In the genomic region with DNA sequence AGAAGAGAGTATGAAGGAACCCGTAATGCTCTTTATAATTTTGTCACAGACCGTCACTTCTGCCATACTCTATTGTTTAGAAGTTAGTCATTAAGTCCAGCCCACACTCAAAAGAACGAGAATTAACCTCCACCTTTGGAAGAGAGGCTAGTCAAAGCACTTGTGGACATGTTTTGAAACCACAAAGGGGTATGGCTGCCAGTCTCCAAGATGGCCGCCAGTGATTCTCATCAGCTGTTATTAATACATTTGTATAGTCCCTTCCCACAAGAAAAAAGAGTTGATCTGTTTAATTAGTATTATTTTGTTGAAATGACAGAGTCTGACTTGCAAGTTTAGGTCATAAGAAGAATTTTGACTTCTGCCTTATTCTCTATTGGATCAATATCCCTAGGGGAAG, we compare ENCODE assay signal across 26 cellular contexts. TPM values are rescaled to one million over a fixed set of nuclear protein-coding genes. Genes with fewer than 3 reads are reported as not detected.
A peak's percentile ranks its signal among the peaks of the same experiment; 100 is the strongest.
DNase-seq lines count a peak whose midpoint lies in the region; ATAC-seq, FAIRE-seq and TF ChIP-seq lines count a peak whose summit lies in the region.
"Had no signal": no experiment of that assay in that cellular context is flagged by ENCODE, and none has a peak within 500 bp of the region (broad histone marks: within the 10 kb centered on the region; RNA-seq: fewer than 3 reads in every experiment).

No MANE protein-coding gene starts in this region.

- no peak overlapping the region for H3K14ac ChIP-seq in H1 (ENCODE audit: insufficient read length)
- H3K14ac ChIP-seq in neuronal stem cell (ENCODE audit: low read length), result no peak overlapping the region

- H2AFZ ChIP-seq in SK-N-SH (ENCODE audit: low read depth), result no peak overlapping the region
- H2AFZ ChIP-seq in Loucy (ENCODE audit: low read length), result peak overlapping the region; percentile 57; the same call in 1 of the 2 replicates
- H2AFZ ChIP-seq in H1 (ENCODE audit: low read length), result no peak overlapping the region
- H2AFZ ChIP-seq in neuronal stem cell (ENCODE audit: low read length), result peak overlapping the region; percentile 40

- no peak overlapping the region for H3K56ac ChIP-seq in H1 (replicated peaks; ENCODE audit: insufficient read length, low read depth, low read length)

- TF ChIP-seq EP300 in SK-N-SH (IDR thresholded peaks at IDR 0.05; ENCODE audit: borderline replicate concordance in 1 of 2, low read depth in 1 of 2, low read length in 1 of 2) (no peak), H1 (IDR thresholded peaks at IDR 0.05; ENCODE audit: borderline replicate concordance in 1 of 2, low read depth in 2 of 2, low read length in 2 of 2) (no peak)

- no peak overlapping the region for H2BK20ac ChIP-seq in H1 (ENCODE audit: low read length)

- no peak for TF ChIP-seq POLR2A in H1 (IDR thresholded peaks at IDR 0.05; ENCODE audit: control extremely low read depth in 1 of 2, low read depth in 2 of 2, low read length in 2 of 2)

- no peaks in the 10 kb centered on the region for H3F3A ChIP-seq in SK-N-SH (replicated peaks; ENCODE audit: insufficient read depth)
- no peaks in the 10 kb centered on the region for H3F3A ChIP-seq in Loucy (ENCODE audit: low read depth)

- TF ChIP-seq RAD21 in SK-N-SH (IDR thresholded peaks at IDR 0.05; ENCODE audit: low read length) (no peak), H1 (IDR thresholded peaks at IDR 0.05 in 1 of 2, conservative IDR thresholded peaks at IDR 0.05 in 1 of 2; ENCODE audit: low read depth in 2 of 2, low read length in 2 of 2) (no peak)

- H3K4me3 ChIP-seq in SK-N-SH (ENCODE audit: low read depth in 2 of 2, low read length in 1 of 2) (no peak overlapping the region), Loucy (ENCODE audit: low read length, poor library complexity, severe bottlenecking) (no peak overlapping the region), H1 (ENCODE audit: extremely low read depth in 1 of 4, insufficient read depth in 2 of 4, low read depth in 3 of 4, low read length in 4 of 4) (no peak overlapping the region), neuronal stem cell (ENCODE audit: low read length in 2 of 2) (no peak overlapping the region)
- H3K4me3 ChIP-seq: A549; BLaER1 treated with 17β-estradiol and CSF1 and Interleukin-3, amounts not matched to agents 10 nM and 100 nM had no signal

- H2BK5ac ChIP-seq in H1 (ENCODE audit: low read depth, low read length), result no peak overlapping the region
- no peak overlapping the region for H2BK5ac ChIP-seq in neuronal stem cell (ENCODE audit: low read length)

- H3K9ac ChIP-seq in SK-N-SH (no peak overlapping the region), Loucy (ENCODE audit: low read depth, low read length, poor library complexity, severe bottlenecking) (no peak overlapping the region), H1 (replicated peaks in 1 of 4; ENCODE audit: extremely low read depth in 1 of 4, low read depth in 3 of 4, low read length in 3 of 4) (no peak overlapping the region), neuronal stem cell (ENCODE audit: low read depth, low read length, poor library complexity) (no peak overlapping the region)
- H3K9ac ChIP-seq: BLaER1 treated with 17β-estradiol and CSF1 and Interleukin-3, amounts not matched to agents 10 nM and 100 nM had no signal

- H2BK12ac ChIP-seq in H1 (ENCODE audit: low read depth, low read length) (no peak overlapping the region), neuronal stem cell (ENCODE audit: low read length) (no peak overlapping the region)

- H3K18ac ChIP-seq in H1 (ENCODE audit: extremely low read depth, low read length), result no peak overlapping the region
- no peak overlapping the region for H3K18ac ChIP-seq in neuronal stem cell (ENCODE audit: low read length)

- H3K36me3 ChIP-seq in SK-N-SH (replicated peaks in 1 of 2; ENCODE audit: control insufficient read depth in 1 of 2, insufficient read depth in 2 of 2, low read length in 1 of 2), result no peaks in the 10 kb centered on the region
- H3K36me3 ChIP-seq in Loucy (ENCODE audit: insufficient read depth, low read length), result no peaks in the 10 kb centered on the region
- H3K36me3 ChIP-seq in H1 (ENCODE audit: control insufficient read depth in 2 of 4, insufficient read depth in 4 of 4, low read length in 3 of 4), result no peaks in the 10 kb centered on the region
- H3K36me3 ChIP-seq in neuronal stem cell (replicated peaks in 1 of 2; ENCODE audit: control insufficient read depth in 2 of 2, insufficient read depth in 2 of 2, low read length in 2 of 2), result no peaks in the 10 kb centered on the region
- H3K36me3 ChIP-seq: BLaER1 treated with 17β-estradiol and CSF1 and Interleukin-3, amounts not matched to agents 10 nM and 100 nM had no signal

- H3K27ac ChIP-seq in SK-N-SH (ENCODE audit: low read depth in 2 of 2, low read length in 1 of 2) (no peak overlapping the region), H1 (ENCODE audit: low read depth, low read length) (no peak overlapping the region), neuronal stem cell (replicated peaks; ENCODE audit: low read length) (no peak overlapping the region), foreskin keratinocyte (no peak overlapping the region)
- H3K27ac ChIP-seq: 22Rv1; A549; BLaER1 treated with 17β-estradiol and CSF1 and Interleukin-3, amounts not matched to agents 10 nM and 100 nM; C4-2B had no signal

- H3K4me2 ChIP-seq in SK-N-SH, result no peak overlapping the region
- no peak overlapping the region for H3K4me2 ChIP-seq in Loucy (ENCODE audit: low read depth, low read length, poor library complexity, severe bottlenecking)
- no peak overlapping the region for H3K4me2 ChIP-seq in H1 (ENCODE audit: insufficient read depth in 1 of 2, low read depth in 2 of 2, low read length in 2 of 2)
- H3K4me2 ChIP-seq in neuronal stem cell (ENCODE audit: insufficient read depth, low read length, poor library complexity, severe bottlenecking), result no peak overlapping the region
- H3K4me2 ChIP-seq: A549; BLaER1 treated with 17β-estradiol and CSF1 and Interleukin-3, amounts not matched to agents 10 nM and 100 nM had no signal

- TF ChIP-seq CTCF in SK-N-SH (IDR thresholded peaks at IDR 0.05) (no peak), Loucy (conservative IDR thresholded peaks at IDR 0.05; ENCODE audit: low read length) (no peak), H1 (IDR thresholded peaks at IDR 0.05; ENCODE audit: control extremely low read depth in 1 of 3, insufficient read depth in 1 of 3, low read depth in 1 of 3, low read length in 3 of 3) (no peak), foreskin keratinocyte (conservative IDR thresholded peaks at IDR 0.05) (no peak)

- H2AK5ac ChIP-seq in H1 (ENCODE audit: low read depth, low read length) (no peak overlapping the region), neuronal stem cell (ENCODE audit: low read depth, low read length) (no peak overlapping the region)

- H2BK15ac ChIP-seq in H1 (ENCODE audit: low read length) (no peak overlapping the region), neuronal stem cell (ENCODE audit: low read length) (no peak overlapping the region)

- no peak for ATAC-seq in SK-N-SH treated with all-trans-retinoic acid at 6 μM for 48 hours
- no peak for ATAC-seq in foreskin keratinocyte
- ATAC-seq: A549; CD8-positive, alpha-beta T cell had no signal

- H3K79me2 ChIP-seq in SK-N-SH (ENCODE audit: insufficient read depth) (no peaks in the 10 kb centered on the region), Loucy (ENCODE audit: insufficient read depth, low read length) (no peaks in the 10 kb centered on the region), H1 (ENCODE audit: control insufficient read depth in 1 of 2, insufficient read depth in 2 of 2, low read length in 2 of 2) (no peaks in the 10 kb centered on the region)

- H3K79me1 ChIP-seq in H1 (ENCODE audit: low read depth, low read length) (no peaks in the 10 kb centered on the region), neuronal stem cell (ENCODE audit: low read depth, low read length) (no peaks in the 10 kb centered on the region)

- FAIRE-seq in H1 (lab: Jason Lieb, UNC), result no peak
- FAIRE-seq: A549, D721Med, G401.6, GM12892, GM18507 had no signal

- H3K4me1 ChIP-seq in SK-N-SH (ENCODE audit: control insufficient read depth in 1 of 2, insufficient read depth in 2 of 2, low read depth in 1 of 2, low read length in 1 of 2) (no peaks in the 10 kb centered on the region; a peak in 1 of 4 replicates), Loucy (ENCODE audit: insufficient read depth, low read length, poor library complexity, severe bottlenecking) (no peaks in the 10 kb centered on the region), H1 (replicated peaks in 1 of 4; ENCODE audit: control insufficient read depth in 3 of 4, insufficient read depth in 4 of 4, low read length in 3 of 4) (no peaks in the 10 kb centered on the region), neuronal stem cell (ENCODE audit: control insufficient read depth in 2 of 2, insufficient read depth in 1 of 2, low read depth in 1 of 2, low read length in 2 of 2) (peaks cover 0 to 2% of the 10 kb centered on the region in 2 donors), foreskin keratinocyte (no peaks in the 10 kb centered on the region)
- H3K4me1 ChIP-seq: A549, Caco-2 had no signal

- H4K8ac ChIP-seq in H1 (ENCODE audit: extremely low read depth, insufficient read depth, low read length), result no peak overlapping the region
- no peak overlapping the region for H4K8ac ChIP-seq in neuronal stem cell (ENCODE audit: low read depth, low read length)

- no peaks in the 10 kb centered on the region for H3K23me2 ChIP-seq in H1 (ENCODE audit: low read depth, low read length)

- WGBS in SK-N-SH (ENCODE audit: low lambda C conversion rate), result 41% methylated on average over 4 of the region's 4 CpGs
- WGBS in H1 (ENCODE audit: extremely low coverage in 1 of 2, insufficient coverage in 1 of 2, insufficient read length in 1 of 2, insufficient replicate concordance in 2 of 2, low coverage in 1 of 2, low lambda C conversion rate in 2 of 2, missing lambda C conversion rate in 1 of 2), 2 experiments, result 92% methylated on average over 4 of the region's 4 CpGs; no CpG with 5 or more reads in 1 of the 2 experiments
- WGBS in neuronal stem cell (ENCODE audit: extremely low coverage in 2 of 2, insufficient read length in 2 of 2, insufficient replicate concordance in 1 of 2), 2 donors, result no CpG with 5 or more reads among the region's 4 CpGs

- no peak overlapping the region for H3K4ac ChIP-seq in H1 (replicated peaks; ENCODE audit: insufficient read length, low read depth, low read length)
- no peak overlapping the region for H3K4ac ChIP-seq in neuronal stem cell (ENCODE audit: low read length)

- H3K9me2 ChIP-seq in SK-N-SH, result no peaks in the 10 kb centered on the region
- no peaks in the 10 kb centered on the region for H3K9me2 ChIP-seq in Loucy (replicated peaks; ENCODE audit: low read depth, low read length)

- H3K27me3 ChIP-seq in SK-N-SH (ENCODE audit: insufficient read depth) (peaks cover 10% of the 10 kb centered on the region; the same call in 1 of the 2 replicates), Loucy (ENCODE audit: insufficient read depth, low read length, poor library complexity, severe bottlenecking) (no peaks in the 10 kb centered on the region), H1 (replicated peaks in 1 of 4; ENCODE audit: control insufficient read depth in 3 of 4, extremely low read depth in 1 of 4, insufficient read depth in 3 of 4, low read length in 3 of 4) (no peaks in the 10 kb centered on the region), neuronal stem cell (ENCODE audit: control insufficient read depth in 3 of 3, insufficient read depth in 3 of 3, low read depth in 1 of 3, low read length in 3 of 3) (peaks cover 0 to 3% (median 2%) of the 10 kb centered on the region in 3 experiments), foreskin keratinocyte (peaks cover 6% of the 10 kb centered on the region)
- H3K27me3 ChIP-seq: BLaER1 treated with 17β-estradiol and CSF1 and Interleukin-3, amounts not matched to agents 10 nM and 100 nM had no signal

- CTCF ChIA-PET in SK-N-SH (lab: Yijun Ruan, JAX) (interaction anchor here (1.2 to 3.7 kb wide), 5 partner anchors 12 to 163 kb away, joined by 3 to 35 read pairs (median 5); no protein-coding TSS in a partner anchor), H1 (lab: Charles Lee; ENCODE audit: partially characterized antibody) (interaction anchor here (0.8 to 3.5 kb wide), 2 partner anchors 11 to 22 kb away, joined by 3 to 19 read pairs; no protein-coding TSS in a partner anchor)

- no peak for DNase-seq in SK-N-SH
- DNase-seq in H1 (ENCODE audit: low read depth in 1 of 2, low spot score in 2 of 2), result no peak
- DNase-seq in neuronal stem cell (ENCODE audit: low spot score), result no peak
- no peak for DNase-seq in foreskin keratinocyte
- no peak for DNase-seq in DMS79 treated with DMSO at 0.1 percent for 48 hours (lab: John Stamatoyannopoulos, UW)
- DNase-seq in stimulated activated CD4-positive, alpha-beta T cell treated with anti-CD3 and anti-CD28 coated beads, Interleukin-4, amount 100 ng/mL, for 4 hours, result no peak
- DNase-seq: AML-193; Caco-2; Calu3; CD4-positive, alpha-beta T cell; CD8-positive, alpha-beta T cell; DMS 273 treated with DMSO at 0.1 percent for 48 hours; DMS153; DMS53; DMS79; GF-D8 had no signal

- POLR2A ChIA-PET in SK-N-SH (lab: Yijun Ruan, JAX), result interaction anchor here (0.6 kb wide), 1 partner anchor 143 kb away, joined by 3 read pairs; no protein-coding TSS in a partner anchor
- POLR2A ChIA-PET in H1 (lab: Charles Lee; ENCODE audit: partially characterized antibody), result interaction anchor here (0.6 kb wide), 1 partner anchor 33 kb away, joined by 3 read pairs; no protein-coding TSS in a partner anchor

- H2BK120ac ChIP-seq in H1 (replicated peaks; ENCODE audit: low read depth, low read length) (no peak overlapping the region), neuronal stem cell (ENCODE audit: low read depth, low read length) (no peak overlapping the region)

- H4K91ac ChIP-seq in H1 (replicated peaks; ENCODE audit: insufficient read length, low read length), result no peak overlapping the region
- no peak overlapping the region for H4K91ac ChIP-seq in neuronal stem cell (ENCODE audit: low read depth, low read length, poor library complexity)

- no peaks in the 10 kb centered on the region for H4K20me1 ChIP-seq in SK-N-SH (ENCODE audit: insufficient read depth)
- H4K20me1 ChIP-seq in Loucy (ENCODE audit: insufficient read depth, low read length, poor library complexity, severe bottlenecking), result no peaks in the 10 kb centered on the region
- peaks cover 0 to 2% of the 10 kb centered on the region in 2 experiments for H4K20me1 ChIP-seq in H1 (replicated peaks in 1 of 2; ENCODE audit: control insufficient read depth in 1 of 2, insufficient read depth in 2 of 2, low read length in 2 of 2)
- H4K20me1 ChIP-seq: BLaER1 treated with 17β-estradiol and CSF1 and Interleukin-3, amounts not matched to agents 10 nM and 100 nM had no signal

- H3K23ac ChIP-seq in H1 (ENCODE audit: insufficient read length), result no peak overlapping the region
- H3K23ac ChIP-seq in neuronal stem cell (ENCODE audit: low read depth, low read length, poor library complexity), result no peak overlapping the region

- no peaks in the 10 kb centered on the region for H3K9me3 ChIP-seq in SK-N-SH
- no peaks in the 10 kb centered on the region for H3K9me3 ChIP-seq in Loucy (ENCODE audit: insufficient read depth, low read depth, low read length)
- no peaks in the 10 kb centered on the region for H3K9me3 ChIP-seq in H1 (ENCODE audit: insufficient read depth in 2 of 2, low read depth in 1 of 2, low read length in 1 of 2)
- peaks cover 0 to 4% of the 10 kb centered on the region in 2 donors for H3K9me3 ChIP-seq in neuronal stem cell (replicated peaks in 1 of 2; ENCODE audit: control insufficient read depth in 2 of 2, insufficient read depth in 1 of 2, low read depth in 1 of 2, low read length in 2 of 2)
- H3K9me3 ChIP-seq: A549; BLaER1 treated with 17β-estradiol and CSF1 and Interleukin-3, amounts not matched to agents 10 nM and 100 nM; Caco-2 had no signal

- no peak overlapping the region for H4K5ac ChIP-seq in H1 (ENCODE audit: insufficient read length, low read depth, low read length)

RNA-seq across cellular contexts. Expression of a gene that starts 23.2 kb away (rescaled TPM):
- polyA plus RNA-seq in SK-N-SH (2012; rRNA removed), result 69.5 and 79.3 TPM in 2 replicates
- polyA plus RNA-seq in SK-N-SH (2012; cell fraction: cytosol; rRNA removed), result 77.0 and 82.6 TPM in 2 replicates
- 32.4 and 38.8 TPM in 2 replicates for polyA plus RNA-seq in SK-N-SH (2012; cell fraction: nucleus; rRNA removed)
- 82.7 and 83.0 TPM in 2 replicates for total RNA-seq in H1 (2021; fragmentation: NEBNext Ultra II Directional; extraction: Animal tissue kit (Norgen Biotek cat#: 25700))
- polyA plus RNA-seq in H1 (2011; rRNA removed), result 44.7 and 58.8 TPM in 2 replicates
- polyA plus RNA-seq in H1 (2011; cell fraction: cytosol; rRNA removed), result 44.9 TPM
- polyA plus RNA-seq in H1 (2011; cell fraction: nucleus; rRNA removed), result 53.3 TPM
- 59.8 to 62.7 TPM (median 62.1 TPM) in 4 replicates for polyA plus RNA-seq in H1 (2012, experiment 1 of 2)
- 74.8 TPM for polyA plus RNA-seq in H1 (2012, experiment 2 of 2)
- 47.6 TPM for polyA plus RNA-seq in H1 (2013, experiment 1 of 2)
- polyA plus RNA-seq in H1 (2013, experiment 2 of 2), result 51.6 TPM
- 76.2 and 81.0 TPM in 2 replicates for polyA minus RNA-seq in H1 (2011; rRNA and poly(A)+ RNA removed)
- polyA minus RNA-seq in H1 (2011; cell fraction: cytosol; rRNA and poly(A)+ RNA removed), result 51.9 TPM
- 53.8 TPM for polyA minus RNA-seq in H1 (2011; cell fraction: nucleus; rRNA and poly(A)+ RNA removed)
- 38.1 TPM for polyA plus RNA-seq in neuronal stem cell (2013, experiment 1 of 2)
- 37.8 TPM for polyA plus RNA-seq in neuronal stem cell (2013, experiment 2 of 2)
- 88.1 and 94.1 TPM in 2 replicates for total RNA-seq in foreskin keratinocyte
- 53.3 and 64.8 TPM in 2 replicates for polyA plus RNA-seq in foreskin keratinocyte

Comparison
In these comparisons a context has a peak if more than half of its experiments do, and no peak if none do; other contexts are left out.
1. H2AFZ ChIP-seq: peak in Loucy (single experiment) and neuronal stem cell (single experiment); none in SK-N-SH (single experiment) and H1 (single experiment).